ENCODE assay signal across 15 cellular contexts in the genomic region with DNA sequence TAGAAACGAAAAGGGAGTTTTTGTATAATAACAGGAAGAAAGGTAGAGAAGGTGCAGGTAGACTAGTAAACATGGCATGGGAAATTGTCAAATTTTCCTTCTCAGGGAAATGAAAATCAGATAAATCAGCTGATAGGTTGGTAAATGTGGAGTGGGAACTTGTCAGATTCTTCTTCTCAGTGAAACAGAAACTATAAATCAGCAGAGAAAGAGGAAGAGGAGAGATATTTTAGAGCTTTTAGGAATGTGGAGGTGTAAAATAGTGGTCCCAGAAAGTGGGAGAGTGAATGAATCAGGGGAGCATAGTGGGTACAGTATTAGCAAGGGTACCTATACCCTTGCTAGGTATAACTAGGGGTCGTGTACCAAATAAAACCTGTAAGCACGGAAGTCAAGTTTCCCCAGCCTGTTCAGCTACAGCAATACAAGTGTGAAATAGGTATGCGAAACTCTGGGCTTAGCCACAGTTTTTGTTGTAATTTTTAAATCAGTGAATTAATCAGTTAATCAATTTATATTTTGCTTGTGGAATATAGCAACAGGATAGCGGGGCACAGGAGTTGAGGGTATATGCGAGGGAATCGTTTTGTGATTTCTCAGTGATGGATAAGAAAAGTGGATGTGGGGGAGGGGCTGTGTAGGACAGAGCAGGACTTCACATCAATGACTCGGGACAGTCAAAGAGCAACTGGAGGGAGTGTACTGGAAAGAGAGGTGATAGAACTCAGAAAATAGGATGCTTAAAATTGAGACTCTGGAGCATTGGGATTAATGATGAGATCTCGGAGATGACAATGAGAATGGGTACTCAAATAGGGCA.
"Had no signal": no experiment of that assay in that cellular context is flagged by ENCODE, and none has a peak within 500 bp of the region (broad histone marks: within the 10 kb centered on the region; RNA-seq: fewer than 3 reads in every experiment).

No MANE protein-coding gene starts in this region.

- DNase-seq: activated effector memory CD4-positive, alpha-beta T cell treated with Interleukin-2 at 50 U/mL for 16 hours; activated naive CD4-positive, alpha-beta T cell treated with anti-CD3 and anti-CD28 coated beads, Interleukin-2, amount 10 ng/mL, durations not matched to agents 7 days and 5 days; cerebellar nuclear complex; cortex of kidney; heart left ventricle; left lung; sigmoid colon; stimulated activated naive CD4-positive, alpha-beta T cell; substantia nigra; tibial artery had no signal

- H3K27ac Mint-ChIP-seq: activated naive CD4-positive, alpha-beta T cell treated with anti-CD3 and anti-CD28 coated beads, Interleukin-2, amount 10 ng/mL, durations not matched to agents 7 days and 5 days; mesothelial cell of epicardium; nephron; WTC11 had no signal

- ATAC-seq: esophagus mucosa, gastroesophageal sphincter, heart left ventricle, left lung, WTC11 had no signal

- H3K4me1 Mint-ChIP-seq: nephron, WTC11 had no signal

- H3K27me3 Mint-ChIP-seq: activated naive CD4-positive, alpha-beta T cell treated with anti-CD3 and anti-CD28 coated beads, Interleukin-2, amount 10 ng/mL, durations not matched to agents 7 days and 5 days had no signal

- H3K36me3 Mint-ChIP-seq: WTC11 had no signal

- H3K4me3 Mint-ChIP-seq: activated naive CD4-positive, alpha-beta T cell treated with anti-CD3 and anti-CD28 coated beads, Interleukin-2, amount 10 ng/mL, durations not matched to agents 7 days and 5 days; mesothelial cell of epicardium; nephron; WTC11 had no signal
